Comparison of ENCODE assay signal across 10 cellular contexts in the genomic region with DNA sequence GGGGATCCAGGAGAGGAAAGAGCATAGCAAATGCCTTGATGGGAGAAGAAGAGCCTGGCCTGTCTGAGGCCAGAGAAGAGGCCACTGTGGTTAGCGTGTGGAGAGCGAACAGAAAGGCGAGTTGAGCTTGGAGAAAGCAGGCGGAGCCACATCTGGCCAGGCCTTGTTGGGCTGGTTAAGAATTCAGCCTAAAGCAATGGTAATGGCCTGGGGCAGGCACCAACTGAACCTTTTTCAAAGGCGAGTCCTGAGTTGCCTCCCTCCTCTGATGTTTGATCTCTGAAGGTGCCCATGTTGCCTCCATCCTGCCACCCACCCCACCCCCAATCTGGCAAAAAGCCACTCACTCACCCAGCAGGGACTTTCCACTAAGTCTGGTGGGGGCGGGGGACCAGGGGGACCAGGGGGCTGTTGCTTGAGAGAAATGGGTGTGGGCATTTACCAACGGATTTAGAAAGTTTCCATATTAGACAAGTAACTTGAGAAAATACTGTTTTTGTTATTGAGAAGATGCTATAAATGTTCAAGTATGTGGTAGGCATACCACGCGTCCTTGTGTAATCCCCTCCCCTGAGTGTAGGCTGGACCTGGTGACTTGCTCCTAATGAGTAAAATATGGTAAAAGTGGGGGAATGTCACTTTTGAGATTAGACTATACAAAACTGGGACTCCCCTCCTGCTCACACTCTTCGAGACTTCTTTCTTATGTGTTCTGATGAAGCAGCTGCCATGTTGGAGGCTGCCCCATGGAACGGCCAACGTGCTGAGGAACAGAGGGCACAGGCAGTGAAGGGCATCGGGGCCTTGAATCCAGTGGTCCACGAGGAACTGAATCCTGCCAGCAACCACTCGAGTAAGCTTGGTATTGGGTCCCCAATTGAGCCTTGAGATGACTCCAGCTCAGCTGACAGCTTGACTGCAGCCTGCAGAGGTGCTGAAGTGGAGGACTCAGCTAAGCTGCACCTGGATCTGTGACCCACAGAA. TPM values are rescaled to one million over a fixed set of nuclear protein-coding genes. Genes with fewer than 3 reads are reported as not detected.
A peak's percentile ranks its signal among the peaks of the same experiment; 100 is the strongest.
DNase-seq lines count a peak whose midpoint lies in the region; ATAC-seq and TF ChIP-seq lines count a peak whose summit lies in the region.
"Had no signal": no experiment of that assay in that cellular context is flagged by ENCODE, and none has a peak within 500 bp of the region (broad histone marks: within the 10 kb centered on the region; RNA-seq: fewer than 3 reads in every experiment).

No MANE protein-coding gene starts in this region.

- CTCF ChIA-PET in RWPE1 (lab: Yijun Ruan, JAX): interaction anchor here (0.6 to 1.1 kb wide), 4 partner anchors 11 to 55 kb away, joined by 3 to 4 read pairs (median 4); no protein-coding TSS in a partner anchor
- CTCF ChIA-PET in HEK293T (lab: Yijun Ruan, JAX): interaction anchor here (0.9 to 2.9 kb wide), 6 partner anchors 17 to 177 kb away, joined by 4 to 17 read pairs (median 9); no protein-coding TSS in a partner anchor

- H3K9me3 ChIP-seq in BLaER1 (no peaks in the 10 kb centered on the region), colonic mucosa (no peaks in the 10 kb centered on the region)
- H3K9me3 ChIP-seq: left lung had no signal

- H3K4me1 ChIP-seq in BLaER1: peaks cover 51% of the 10 kb centered on the region
- peaks cover 6% of the 10 kb centered on the region for H3K4me1 ChIP-seq in colonic mucosa

- H3K27me3 ChIP-seq in BLaER1: no peaks in the 10 kb centered on the region
- no peaks in the 10 kb centered on the region for H3K27me3 ChIP-seq in colonic mucosa
- H3K27me3 ChIP-seq: left lung had no signal

- intact Hi-C loops in colonic mucosa (cut with DNase I): no loop called here

- no peak overlapping the region for H3K4me3 ChIP-seq in BLaER1
- no peak overlapping the region for H3K4me3 ChIP-seq in skin epidermis
- no peak overlapping the region for H3K4me3 ChIP-seq in colonic mucosa
- H3K4me3 ChIP-seq: left lung had no signal

- no peak for ATAC-seq in GM21381 (IDR thresholded peaks at IDR 0.05; ENCODE audit: unreplicated experiment)
- ATAC-seq: left lung had no signal

- H3K36me3 ChIP-seq in BLaER1: peaks cover 6% of the 10 kb centered on the region
- H3K36me3 ChIP-seq in colonic mucosa: no peaks in the 10 kb centered on the region
- H3K36me3 ChIP-seq: left lung had no signal

- DNase-seq in RWPE1 (ENCODE audit: low spot score) (no peak), colonic mucosa (no peak), OCI-M1 (lab: John Stamatoyannopoulos, UW) (no peak), HEK293T (ENCODE audit: extremely low spot score) (no peak)
- DNase-seq in activated naive CD4-positive, alpha-beta T cell treated with Interleukin-2 at 50 U/mL for 16 hours: peak; percentile 84

- POLR2A ChIA-PET in RWPE1 (lab: Yijun Ruan, JAX; ENCODE audit: low non-redundant PET): interaction anchor here (1.0 to 1.9 kb wide), 3 partner anchors 30 to 31 kb away, joined by 3 to 4 read pairs (median 3); a partner anchor contains a TSS
- POLR2A ChIA-PET in HEK293T (lab: Yijun Ruan, JAX): no interaction called here

- H3K9ac ChIP-seq in BLaER1 (no peak overlapping the region), colonic mucosa (ENCODE audit: low read depth in 2 of 2, low read length in 2 of 2) (no peak overlapping the region)

- no peaks in the 10 kb centered on the region for H4K20me1 ChIP-seq in BLaER1

- TF ChIP-seq CTCF in RWPE1 (conservative IDR thresholded peaks at IDR 0.05; ENCODE audit: low read depth) (no peak), colonic mucosa (IDR thresholded peaks at IDR 0.05) (no peak)

- H3K27ac ChIP-seq in BLaER1 (peak overlapping the region; percentile 1; the same call in 1 of the 2 replicates), RWPE1 (peak overlapping the region; percentile 74), skin epidermis (peak overlapping the region in 17 of 21 experiments; percentile 7 to 97 (median 60)), colonic mucosa (no peak overlapping the region)

- peak overlapping the region; percentile 52 for H3K4me2 ChIP-seq in BLaER1

TF ChIP-seq in HEK293T, 16 proteins besides CTCF, POLR2A, EP300 and RAD21:
- TF ChIP-seq TARDBP (IDR thresholded peaks at IDR 0.05) (no peak), CTBP1 (IDR thresholded peaks at IDR 0.05; ENCODE audit: borderline replicate concordance) (no peak), FOXM1 (IDR thresholded peaks at IDR 0.05; ENCODE audit: borderline replicate concordance) (no peak), LEF1 (IDR thresholded peaks at IDR 0.05; ENCODE audit: borderline replicate concordance) (no peak), BHLHE40 (IDR thresholded peaks at IDR 0.05; ENCODE audit: borderline replicate concordance) (no peak), SUZ12 (IDR thresholded peaks at IDR 0.05) (no peak), HDGF (IDR thresholded peaks at IDR 0.05; ENCODE audit: borderline replicate concordance) (no peak)
- TF ChIP-seq, protein P1, sequence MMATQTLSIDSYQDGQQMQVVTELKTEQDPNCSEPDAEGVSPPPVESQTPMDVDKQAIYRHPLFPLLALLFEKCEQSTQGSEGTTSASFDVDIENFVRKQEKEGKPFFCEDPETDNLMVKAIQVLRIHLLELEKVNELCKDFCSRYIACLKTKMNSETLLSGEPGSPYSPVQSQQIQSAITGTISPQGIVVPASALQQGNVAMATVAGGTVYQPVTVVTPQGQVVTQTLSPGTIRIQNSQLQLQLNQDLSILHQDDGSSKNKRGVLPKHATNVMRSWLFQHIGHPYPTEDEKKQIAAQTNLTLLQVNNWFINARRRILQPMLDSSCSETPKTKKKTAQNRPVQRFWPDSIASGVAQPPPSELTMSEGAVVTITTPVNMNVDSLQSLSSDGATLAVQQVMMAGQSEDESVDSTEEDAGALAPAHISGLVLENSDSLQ (IDR thresholded peaks at IDR 0.05): no peak

RNA-seq across cellular contexts. Expression of a gene that starts 29.9 kb away (rescaled TPM):
- total RNA-seq in colonic mucosa: 10 to 100 TPM in 1 of 2 donors, 1 to 10 TPM in 1; 8.8 to 20.4 TPM
- total RNA-seq: H4 had no signal

RNA-seq across cellular contexts. Expression of a gene that starts 34.0 kb away (rescaled TPM):
- 1 to 10 TPM in 1 of 2 donors, under 1 TPM in 1; 0.72 to 1.9 TPM for total RNA-seq in colonic mucosa
- total RNA-seq: H4 had no signal
